2 cellular contexts compared by ENCODE assay signal in genomic region chr7:155312108-155312507, GRCh38.
A peak's percentile ranks its signal among the peaks of the same experiment; 100 is the strongest.
TF ChIP-seq lines count a peak whose summit lies in the region.

No MANE protein-coding gene starts in this region.

TF ChIP-seq in liver, 16 proteins besides CTCF, POLR2A, EP300 and RAD21 (continued from another document):
- TF ChIP-seq EGR1 (IDR thresholded peaks at IDR 0.05; ENCODE audit: low read depth in 2 of 2): no peak
- TF ChIP-seq FOXA2 (IDR thresholded peaks at IDR 0.05): no peak
- peak; percentile 29 for TF ChIP-seq NR2F2 (IDR thresholded peaks at IDR 0.05)
- peak; percentile 44 for TF ChIP-seq ATF3 (IDR thresholded peaks at IDR 0.05)
- peak in 1 of 2 donors; percentile 66 for TF ChIP-seq JUND (IDR thresholded peaks at IDR 0.05)
- no peak for TF ChIP-seq TAF1 (conservative IDR thresholded peaks at IDR 0.05)
- TF ChIP-seq GABPA (IDR thresholded peaks at IDR 0.05 in 1 of 2, conservative IDR thresholded peaks at IDR 0.05 in 1 of 2): no peak
- TF ChIP-seq YY1 (IDR thresholded peaks at IDR 0.05): no peak

TF ChIP-seq in HepG2, 621 proteins besides CTCF, POLR2A, EP300 and RAD21 (continued from another document):
- TF ChIP-seq ZNF691 (CRISPR knock-in tag; IDR thresholded peaks at IDR 0.05; ENCODE audit: borderline replicate concordance, low read depth) (no peak), FOXM1 (CRISPR knock-in tag; IDR thresholded peaks at IDR 0.05) (no peak), ZNF766 (CRISPR knock-in tag; IDR thresholded peaks at IDR 0.05; ENCODE audit: borderline replicate concordance) (no peak), XBP1 (CRISPR knock-in tag; IDR thresholded peaks at IDR 0.05) (no peak), IRX3 (CRISPR knock-in tag; IDR thresholded peaks at IDR 0.05; ENCODE audit: borderline replicate concordance, low read depth) (no peak), ZNF101 (CRISPR knock-in tag; IDR thresholded peaks at IDR 0.05; ENCODE audit: borderline replicate concordance, low read depth) (no peak), ZNF180 (CRISPR knock-in tag; IDR thresholded peaks at IDR 0.05; ENCODE audit: borderline replicate concordance, low read depth) (no peak), ZFP1 (CRISPR knock-in tag; IDR thresholded peaks at IDR 0.05) (no peak), GPBP1L1 (CRISPR knock-in tag; IDR thresholded peaks at IDR 0.05) (no peak), EEA1 (CRISPR knock-in tag; IDR thresholded peaks at IDR 0.05; ENCODE audit: borderline replicate concordance) (no peak), ZFY (CRISPR knock-in tag; IDR thresholded peaks at IDR 0.05) (no peak), ZNF746 (CRISPR knock-in tag; IDR thresholded peaks at IDR 0.05) (no peak), HNRNPLL (IDR thresholded peaks at IDR 0.05; ENCODE audit: low read depth, low read length, poor library complexity, severe bottlenecking) (no peak), GABPB1 (CRISPR knock-in tag; IDR thresholded peaks at IDR 0.05) (no peak), KDM1A (CRISPR knock-in tag; IDR thresholded peaks at IDR 0.05) (no peak)
